Comparison of ENCODE assay signal across 20 cellular contexts in genomic region chr20:61764471-61765020, GRCh38.
"Had no signal": no experiment of that assay in that cellular context is flagged by ENCODE, and none has a peak within 500 bp of the region (broad histone marks: within the 10 kb centered on the region; RNA-seq: fewer than 3 reads in every experiment).

No MANE protein-coding gene starts in this region.

- H3K27ac ChIP-seq: colonic mucosa, foreskin keratinocyte, left ventricle myocardium inferior, neutrophil, right atrium auricular region, thyroid gland, upper lobe of left lung, uterus had no signal

- H3K27me3 Mint-ChIP-seq: natural killer cell treated with Interleukin-12 subunit alpha and Interleukin-12 subunit beta and Interleukin-15 and Interleukin-18, amount 100 ng/mL, for 72 hours had no signal

- H3K4me3 Mint-ChIP-seq: immature natural killer cell; natural killer cell treated with Interleukin-12 subunit alpha and Interleukin-12 subunit beta and Interleukin-15 and Interleukin-18, amount 100 ng/mL, for 72 hours had no signal

- H3K27me3 ChIP-seq: colonic mucosa, neutrophil, right atrium auricular region, thyroid gland, upper lobe of left lung, uterus had no signal

- H3K36me3 ChIP-seq: colonic mucosa, left ventricle myocardium inferior, neutrophil, right atrium auricular region, thyroid gland, upper lobe of left lung, uterus had no signal

- H3K9me3 Mint-ChIP-seq: natural killer cell treated with Interleukin-12 subunit alpha and Interleukin-12 subunit beta and Interleukin-15 and Interleukin-18, amount 100 ng/mL, for 72 hours had no signal

- H3K27ac Mint-ChIP-seq: immature natural killer cell; natural killer cell treated with Interleukin-12 subunit alpha and Interleukin-12 subunit beta and Interleukin-15 and Interleukin-18, amount 100 ng/mL, for 72 hours had no signal

- H3K4me1 ChIP-seq: colonic mucosa, foreskin keratinocyte, left ventricle myocardium inferior, right atrium auricular region, thyroid gland, upper lobe of left lung, uterus had no signal

- H3K4me3 ChIP-seq: colonic mucosa, left ventricle myocardium inferior, lung, right atrium auricular region, thyroid gland, upper lobe of left lung, uterus had no signal

- H3K4me1 Mint-ChIP-seq: immature natural killer cell had no signal

- H3K36me3 Mint-ChIP-seq: immature natural killer cell; natural killer cell treated with Interleukin-12 subunit alpha and Interleukin-12 subunit beta and Interleukin-15 and Interleukin-18, amount 100 ng/mL, for 72 hours had no signal

- H3K9me3 ChIP-seq: colonic mucosa, left ventricle myocardium inferior, neutrophil, right atrium auricular region, thyroid gland, upper lobe of left lung, uterus had no signal

- ATAC-seq: foreskin keratinocyte; natural killer cell treated with Interleukin-12 subunit alpha and Interleukin-12 subunit beta and Interleukin-15 and Interleukin-18, amount 100 ng/mL, for 72 hours had no signal

- DNase-seq: cerebellar nuclear complex; colonic mucosa; dermis blood vessel endothelial cell; erythroblast; foreskin keratinocyte; immature natural killer cell; left ventricle myocardium inferior; mesenchymal stem cell; midbrain; stimulated activated CD4-positive, alpha-beta T cell treated with anti-CD3 and anti-CD28 coated beads, Interleukin-15, amount 100 ng/mL, for 24 hours; stimulated activated CD4-positive, alpha-beta T cell treated with anti-CD3 and anti-CD28 coated beads, Interleukin-2, amount 100 ng/mL, for 24 hours; stimulated activated CD4-positive, alpha-beta T cell treated with anti-CD3 and anti-CD28 coated beads, Interleukin-4, amount 100 ng/mL, for 4 hours; stimulated activated naive CD4-positive, alpha-beta T cell treated with Interleukin-2 at 50 U/mL for 16 hours; thyroid gland; upper lobe of left lung; uterus had no signal
